In the genomic region with DNA sequence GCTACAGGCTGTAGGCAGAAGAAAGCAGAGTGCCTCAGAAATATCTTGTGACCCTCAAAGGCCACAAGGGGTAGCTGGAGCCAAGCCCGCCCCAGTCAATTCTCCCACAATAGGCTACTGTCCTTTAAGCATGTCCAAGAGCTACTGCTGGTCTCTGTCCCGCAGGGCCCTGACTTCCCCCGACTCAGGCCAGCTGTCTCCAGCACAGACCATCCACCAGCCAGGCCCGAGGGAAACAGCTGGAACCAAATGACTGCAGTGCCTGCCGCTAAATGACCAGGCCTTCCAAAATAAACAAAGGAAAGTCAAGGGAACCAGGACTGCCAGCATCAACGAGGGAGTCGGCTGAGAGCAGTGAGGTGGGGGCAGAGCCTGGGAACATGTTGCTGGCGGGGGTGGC, we compare ENCODE assay signal across 2 cellular contexts.
TF ChIP-seq lines count a peak whose summit lies in the region.

No MANE protein-coding gene starts in this region.

TF ChIP-seq in H1, 55 proteins besides CTCF, POLR2A, EP300 and RAD21:
- TF ChIP-seq, protein P1, sequence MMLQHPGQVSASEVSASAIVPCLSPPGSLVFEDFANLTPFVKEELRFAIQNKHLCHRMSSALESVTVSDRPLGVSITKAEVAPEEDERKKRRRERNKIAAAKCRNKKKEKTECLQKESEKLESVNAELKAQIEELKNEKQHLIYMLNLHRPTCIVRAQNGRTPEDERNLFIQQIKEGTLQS (IDR thresholded peaks at IDR 0.05; ENCODE audit: insufficient read depth, low read depth, low read length): no peak
- TF ChIP-seq RBBP5 (IDR thresholded peaks at IDR 0.05; ENCODE audit: borderline replicate concordance, low read depth, low read length): no peak
- TF ChIP-seq EZH2 (IDR thresholded peaks at IDR 0.05; ENCODE audit: low read depth, low read length, severe bottlenecking): no peak
- TF ChIP-seq GABPA (IDR thresholded peaks at IDR 0.05; ENCODE audit: borderline replicate concordance, insufficient read depth, low read length): no peak
- TF ChIP-seq KDM5A (IDR thresholded peaks at IDR 0.05; ENCODE audit: low read length): no peak
- TF ChIP-seq ASH2L (IDR thresholded peaks at IDR 0.05; ENCODE audit: low read length): no peak
- TF ChIP-seq SIRT6 (IDR thresholded peaks at IDR 0.05; ENCODE audit: low read length): no peak
- no peak for TF ChIP-seq SAP30 (IDR thresholded peaks at IDR 0.05; ENCODE audit: insufficient read depth, insufficient replicate concordance, low read length)
- no peak for TF ChIP-seq SP4 (IDR thresholded peaks at IDR 0.05; ENCODE audit: low read length)
- no peak for TF ChIP-seq KDM1A (IDR thresholded peaks at IDR 0.05; ENCODE audit: borderline replicate concordance, low read length)
- no peak for TF ChIP-seq MAFK (IDR thresholded peaks at IDR 0.05; ENCODE audit: low read depth, low read length)
- no peak for TF ChIP-seq POLR2AphosphoS5 (IDR thresholded peaks at IDR 0.05; ENCODE audit: low read depth, low read length)
- TF ChIP-seq SUZ12 (IDR thresholded peaks at IDR 0.05; ENCODE audit: low read length): no peak
- no peak for TF ChIP-seq HDAC2 (IDR thresholded peaks at IDR 0.05; ENCODE audit: borderline replicate concordance in 1 of 2, low read depth in 2 of 2, low read length in 2 of 2)
- no peak for TF ChIP-seq RXRA (IDR thresholded peaks at IDR 0.05; ENCODE audit: insufficient read depth, low read depth, low read length)
- no peak for TF ChIP-seq POU5F1 (IDR thresholded peaks at IDR 0.05; ENCODE audit: low read depth, low read length)
- TF ChIP-seq CREB1 (IDR thresholded peaks at IDR 0.05): no peak
- TF ChIP-seq TEAD4 (IDR thresholded peaks at IDR 0.05; ENCODE audit: low read depth, low read length): no peak

TF ChIP-seq in liver, 16 proteins besides CTCF, POLR2A, EP300 and RAD21:
- TF ChIP-seq, protein P2, sequence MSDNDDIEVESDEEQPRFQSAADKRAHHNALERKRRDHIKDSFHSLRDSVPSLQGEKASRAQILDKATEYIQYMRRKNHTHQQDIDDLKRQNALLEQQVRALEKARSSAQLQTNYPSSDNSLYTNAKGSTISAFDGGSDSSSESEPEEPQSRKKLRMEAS (IDR thresholded peaks at IDR 0.05): no peak
- TF ChIP-seq, protein P1 (IDR thresholded peaks at IDR 0.05): no peak
- no peak for TF ChIP-seq TAF1 (conservative IDR thresholded peaks at IDR 0.05)
- TF ChIP-seq HNF4A (conservative IDR thresholded peaks at IDR 0.05): no peak
- TF ChIP-seq FOXA2 (IDR thresholded peaks at IDR 0.05): peak; percentile 57
- no peak for TF ChIP-seq YY1 (IDR thresholded peaks at IDR 0.05)
- no peak for TF ChIP-seq EGR1 (IDR thresholded peaks at IDR 0.05; ENCODE audit: low read depth in 2 of 2)
- TF ChIP-seq ZBTB33 (IDR thresholded peaks at IDR 0.05): no peak
- peak; percentile 55 for TF ChIP-seq SP1 (IDR thresholded peaks at IDR 0.05)
- TF ChIP-seq GABPA (IDR thresholded peaks at IDR 0.05 in 1 of 2, conservative IDR thresholded peaks at IDR 0.05 in 1 of 2): no peak
- TF ChIP-seq NR2F2 (IDR thresholded peaks at IDR 0.05): peak; percentile 91
- TF ChIP-seq RXRA (IDR thresholded peaks at IDR 0.05): peak; percentile 54 to 55
- TF ChIP-seq JUND (IDR thresholded peaks at IDR 0.05): no peak
- no peak for TF ChIP-seq REST (IDR thresholded peaks at IDR 0.05)
- TF ChIP-seq FOXA1 (IDR thresholded peaks at IDR 0.05): peak; percentile 40
- no peak for TF ChIP-seq HNF4G (IDR thresholded peaks at IDR 0.05)
TF ChIP-seq in liver: peak in this region for 5.
